ENCODE assay signal across 10 cellular contexts in the genomic region with DNA sequence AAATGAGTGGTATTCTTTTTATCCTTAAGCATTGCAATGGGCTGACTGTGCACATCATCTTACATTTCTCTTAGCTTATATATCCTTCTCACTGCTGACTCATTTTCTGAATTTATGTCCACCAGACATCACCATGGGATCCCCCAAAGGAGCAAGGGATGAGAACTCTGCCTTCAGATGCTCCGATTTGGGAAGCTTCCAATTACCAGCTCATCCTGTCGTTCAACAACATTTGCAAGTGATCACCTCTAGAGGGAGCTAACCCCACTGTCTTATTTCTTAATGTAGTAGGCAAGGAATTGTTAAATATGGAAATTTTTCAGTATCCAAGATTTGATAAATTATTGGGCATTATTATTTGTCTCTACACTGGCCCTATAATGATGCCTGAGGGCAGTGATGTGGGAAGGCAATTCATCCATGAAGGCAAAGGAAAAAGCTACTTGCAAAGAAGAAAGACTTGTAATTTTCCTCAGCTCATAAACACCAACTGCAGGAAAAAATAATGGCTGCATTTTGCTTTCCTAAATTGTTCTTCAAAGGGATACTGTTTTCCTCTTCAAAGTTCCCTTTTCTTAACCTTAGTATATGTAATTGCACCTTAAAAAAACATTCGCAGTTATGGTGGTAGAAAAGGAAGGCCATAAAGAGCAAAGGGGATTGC.
DNase-seq lines count a peak whose midpoint lies in the region; ATAC-seq and TF ChIP-seq lines count a peak whose summit lies in the region.
"Had no signal": no experiment of that assay in that cellular context is flagged by ENCODE, and none has a peak within 500 bp of the region (broad histone marks: within the 10 kb centered on the region; RNA-seq: fewer than 3 reads in every experiment).

No MANE protein-coding gene starts in this region.

- TF ChIP-seq CTCF in DOHH2 (IDR thresholded peaks at IDR 0.05; ENCODE audit: low read depth, low read length, poor library complexity, severe bottlenecking) = peak; percentile 68
- no peak for TF ChIP-seq CTCF in HEK293 (tag by site-specific recombination; IDR thresholded peaks at IDR 0.05)

- CTCF ChIA-PET in HEK293 (lab: Yijun Ruan, JAX) = interaction anchor here (0.5 to 10.6 kb wide), 42 partner anchors 8 to 786 kb away, joined by 3 to 130 read pairs (median 4); no protein-coding TSS in a partner anchor

- no peaks in the 10 kb centered on the region for H3F3A ChIP-seq in DOHH2 (ENCODE audit: control insufficient read depth, insufficient read depth)

- no peak overlapping the region for H3K4me3 ChIP-seq in DOHH2 (ENCODE audit: low read length)
- no peak overlapping the region for H3K4me3 ChIP-seq in HEK293 (ENCODE audit: low read depth, low read length)
- H3K4me3 ChIP-seq: lung, SJSA1 had no signal

- H3K9me3 ChIP-seq in DOHH2 (ENCODE audit: control insufficient read depth, insufficient read depth, low read length) (no peaks in the 10 kb centered on the region), HEK293 (ENCODE audit: control insufficient read depth, insufficient read depth, low read depth, low read length) (no peaks in the 10 kb centered on the region)
- H3K9me3 ChIP-seq: SJSA1 had no signal

- POLR2A ChIA-PET in HEK293 (lab: Yijun Ruan, JAX) = interaction anchor here (1.1 kb wide), 1 partner anchor 195 kb away, joined by 4 read pairs; a partner anchor contains a TSS

- H3K27me3 ChIP-seq in DOHH2 (ENCODE audit: control insufficient read depth, low read length) = no peaks in the 10 kb centered on the region
- H3K27me3 ChIP-seq: SJSA1 had no signal

- peak; percentile 69 for ATAC-seq in SK-N-SH treated with all-trans-retinoic acid at 6 μM for 48 hours
- no peak for ATAC-seq in HG02678 (IDR thresholded peaks at IDR 0.05; ENCODE audit: unreplicated experiment)
- ATAC-seq in HG03039 (IDR thresholded peaks at IDR 0.05; ENCODE audit: unreplicated experiment) = no peak
- no peak for ATAC-seq in GM21737 (IDR thresholded peaks at IDR 0.05; ENCODE audit: unreplicated experiment)
- no peak for ATAC-seq in GM19324 (IDR thresholded peaks at IDR 0.05; ENCODE audit: low FRiP score, unreplicated experiment)

- peak; percentile 1 for DNase-seq in glomerular visceral epithelial cell (ENCODE audit: extremely low spot score)

- H3K36me3 ChIP-seq in DOHH2 (ENCODE audit: control insufficient read depth, low read length) = no peaks in the 10 kb centered on the region
- no peaks in the 10 kb centered on the region for H3K36me3 ChIP-seq in HEK293 (ENCODE audit: control insufficient read depth in 2 of 2, insufficient read depth in 1 of 2, low read length in 2 of 2)
- H3K36me3 ChIP-seq: SJSA1 had no signal

- H3K79me2 ChIP-seq in DOHH2 (ENCODE audit: control insufficient read depth, low read length) = no peaks in the 10 kb centered on the region

- H3K4me1 ChIP-seq in DOHH2 (ENCODE audit: control insufficient read depth, low read length) (no peaks in the 10 kb centered on the region), HEK293 (ENCODE audit: control insufficient read depth, insufficient read depth, low read length) (no peaks in the 10 kb centered on the region)
- H3K4me1 ChIP-seq: SJSA1 had no signal

- H3K4me2 ChIP-seq in DOHH2 (ENCODE audit: low read length) = no peak overlapping the region

- H3K27ac ChIP-seq in DOHH2 (ENCODE audit: low read depth, low read length) (no peak overlapping the region), HEK293 (ENCODE audit: extremely low read depth, low read depth, low read length) (no peak overlapping the region)
- H3K27ac ChIP-seq: SJSA1 had no signal

- no peaks in the 10 kb centered on the region for H4K20me1 ChIP-seq in DOHH2 (ENCODE audit: control insufficient read depth, insufficient read depth, low read depth, low read length)

- no peaks in the 10 kb centered on the region for H3K9me2 ChIP-seq in DOHH2 (replicated peaks; ENCODE audit: control insufficient read depth, low read length)

TF ChIP-seq in HEK293, 187 proteins besides CTCF, POLR2A, EP300 and RAD21:
- peak; percentile 31; the same call in 1 of the 2 replicates for TF ChIP-seq ZNF654 (tag by site-specific recombination; IDR thresholded peaks at IDR 0.05; ENCODE audit: low read depth)
- no peak for TF ChIP-seq ZNF626 (tag by site-specific recombination; IDR thresholded peaks at IDR 0.05)

TF ChIP-seq in SK-N-SH treated with all-trans-retinoic acid at 6 μM for 48 hours, 23 proteins besides CTCF, POLR2A, EP300 and RAD21:
- TF ChIP-seq, protein P1, sequence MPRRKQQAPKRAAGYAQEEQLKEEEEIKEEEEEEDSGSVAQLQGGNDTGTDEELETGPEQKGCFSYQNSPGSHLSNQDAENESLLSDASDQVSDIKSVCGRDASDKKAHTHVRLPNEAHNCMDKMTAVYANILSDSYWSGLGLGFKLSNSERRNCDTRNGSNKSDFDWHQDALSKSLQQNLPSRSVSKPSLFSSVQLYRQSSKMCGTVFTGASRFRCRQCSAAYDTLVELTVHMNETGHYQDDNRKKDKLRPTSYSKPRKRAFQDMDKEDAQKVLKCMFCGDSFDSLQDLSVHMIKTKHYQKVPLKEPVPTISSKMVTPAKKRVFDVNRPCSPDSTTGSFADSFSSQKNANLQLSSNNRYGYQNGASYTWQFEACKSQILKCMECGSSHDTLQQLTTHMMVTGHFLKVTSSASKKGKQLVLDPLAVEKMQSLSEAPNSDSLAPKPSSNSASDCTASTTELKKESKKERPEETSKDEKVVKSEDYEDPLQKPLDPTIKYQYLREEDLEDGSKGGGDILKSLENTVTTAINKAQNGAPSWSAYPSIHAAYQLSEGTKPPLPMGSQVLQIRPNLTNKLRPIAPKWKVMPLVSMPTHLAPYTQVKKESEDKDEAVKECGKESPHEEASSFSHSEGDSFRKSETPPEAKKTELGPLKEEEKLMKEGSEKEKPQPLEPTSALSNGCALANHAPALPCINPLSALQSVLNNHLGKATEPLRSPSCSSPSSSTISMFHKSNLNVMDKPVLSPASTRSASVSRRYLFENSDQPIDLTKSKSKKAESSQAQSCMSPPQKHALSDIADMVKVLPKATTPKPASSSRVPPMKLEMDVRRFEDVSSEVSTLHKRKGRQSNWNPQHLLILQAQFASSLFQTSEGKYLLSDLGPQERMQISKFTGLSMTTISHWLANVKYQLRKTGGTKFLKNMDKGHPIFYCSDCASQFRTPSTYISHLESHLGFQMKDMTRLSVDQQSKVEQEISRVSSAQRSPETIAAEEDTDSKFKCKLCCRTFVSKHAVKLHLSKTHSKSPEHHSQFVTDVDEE (CRISPR knock-in tag; IDR thresholded peaks at IDR 0.05) = no peak
- TF ChIP-seq ZNF565 (CRISPR knock-in tag; conservative IDR thresholded peaks at IDR 0.05; ENCODE audit: low read depth) (no peak), ARNTL (CRISPR knock-in tag; IDR thresholded peaks at IDR 0.05; ENCODE audit: borderline replicate concordance, low read depth) (no peak), OSR1 (CRISPR knock-in tag; IDR thresholded peaks at IDR 0.05) (no peak), BACH2 (CRISPR knock-in tag; IDR thresholded peaks at IDR 0.05; ENCODE audit: borderline replicate concordance) (no peak)
